Comparison of ENCODE assay signal across 8 cellular contexts in genomic region chr12:123971770-123972447, GRCh38. TPM values are rescaled to one million over a fixed set of nuclear protein-coding genes. Genes with fewer than 3 reads are reported as not detected.
A peak's percentile ranks its signal among the peaks of the same experiment; 100 is the strongest.
DNase-seq lines count a peak whose midpoint lies in the region; ATAC-seq and TF ChIP-seq lines count a peak whose summit lies in the region.

No MANE protein-coding gene starts in this region.

- DNase-seq in NCI-H2196 (lab: John Stamatoyannopoulos, UW; ENCODE audit: unreplicated experiment) (peak; percentile 23), NCI-H2196 treated with DMSO at 0.1 percent for 48 hours (lab: John Stamatoyannopoulos, UW; ENCODE audit: unreplicated experiment) (no peak), RWPE1 (ENCODE audit: low spot score) (peak; percentile 31), Right ventricle myocardium superior (peak; percentile 51)
- DNase-seq in activated naive CD4-positive, alpha-beta T cell treated with anti-CD3 and anti-CD28 coated beads, Interleukin-2, amount 50 U/mL, for 16 hours: peak; percentile 33

- H3K36me3 ChIP-seq in parathyroid adenoma (ENCODE audit: control insufficient read depth, insufficient read depth, low read length): no peaks in the 10 kb centered on the region

- intact Hi-C loops in Right ventricle myocardium superior (cut with DNase I): no loop called here

- H3K9ac ChIP-seq in parathyroid adenoma: peak overlapping the region; percentile 58

- POLR2A ChIA-PET in RWPE1 (lab: Yijun Ruan, JAX; ENCODE audit: low non-redundant PET): no interaction called here

- peaks cover 19% of the 10 kb centered on the region for H3K4me1 ChIP-seq in parathyroid adenoma

- peak overlapping the region; percentile 65 for H3K4me3 ChIP-seq in parathyroid adenoma (ENCODE audit: low read depth, low read length)

- H3K9me3 ChIP-seq in parathyroid adenoma (ENCODE audit: control insufficient read depth, low read length): no peaks in the 10 kb centered on the region

- H3K27ac ChIP-seq in RWPE1 (peak overlapping the region; percentile 87), parathyroid adenoma (peak overlapping the region; percentile 89)

- H3K27me3 ChIP-seq in parathyroid adenoma (ENCODE audit: control insufficient read depth, insufficient read depth, low read length): no peaks in the 10 kb centered on the region

- TF ChIP-seq CTCF in RWPE1 (conservative IDR thresholded peaks at IDR 0.05; ENCODE audit: low read depth) (no peak), parathyroid adenoma (IDR thresholded peaks at IDR 0.05) (no peak)

- peak overlapping the region; percentile 70 for H3K4me2 ChIP-seq in parathyroid adenoma (ENCODE audit: low read length)

- H2AFZ ChIP-seq in parathyroid adenoma: peak overlapping the region; percentile 89

- CTCF ChIA-PET in RWPE1 (lab: Yijun Ruan, JAX): interaction anchor here (0.6 kb wide), 1 partner anchor 24 kb away, joined by 3 read pairs; no protein-coding TSS in a partner anchor

- ATAC-seq in HG03280 (IDR thresholded peaks at IDR 0.05; ENCODE audit: unreplicated experiment): peak; percentile 10
- ATAC-seq in Right ventricle myocardium superior (ENCODE audit: poor library complexity): peak; percentile 21
- ATAC-seq in GM18861 (IDR thresholded peaks at IDR 0.05; ENCODE audit: unreplicated experiment): no peak

- H3K79me2 ChIP-seq in parathyroid adenoma: peaks cover 22% of the 10 kb centered on the region

RNA-seq across cellular contexts. Expression of gene CCDC92, which starts 0.7 kb away (rescaled TPM):
- 54.0 TPM for total RNA-seq in Right ventricle myocardium superior

RNA-seq across cellular contexts. Expression of gene ZNF664, which starts 1.1 kb away (rescaled TPM):
- total RNA-seq in Right ventricle myocardium superior: 71.3 TPM
